ENCODE assay signal across 7 cellular contexts in genomic region chr18:67007085-67007484, GRCh38.
"Had no signal": no experiment of that assay in that cellular context is flagged by ENCODE, and none has a peak within 500 bp of the region (broad histone marks: within the 10 kb centered on the region; RNA-seq: fewer than 3 reads in every experiment).

No MANE protein-coding gene starts in this region.

- DNase-seq: H9, HCEC 1CT, KG1 had no signal

- H3K4me3 Mint-ChIP-seq: GM23338, H9, IgD-negative memory B cell had no signal

- FAIRE-seq: H1, H54 had no signal

- ATAC-seq: GM23338 had no signal

- H3K27ac Mint-ChIP-seq: GM23338, H9, IgD-negative memory B cell had no signal

- H3K9me3 Mint-ChIP-seq: GM23338, H9 had no signal

- H3K4me1 Mint-ChIP-seq: GM23338, H9, IgD-negative memory B cell had no signal

- H2AFZ ChIP-seq: GM23338 had no signal

- H3K27me3 Mint-ChIP-seq: IgD-negative memory B cell had no signal

- H3K4me2 ChIP-seq: GM23338 had no signal

- H3K4me3 ChIP-seq: GM23338 had no signal

- H3K36me3 Mint-ChIP-seq: IgD-negative memory B cell had no signal
